Comparison of ENCODE assay signal across 11 cellular contexts in genomic region chr13:35252536-35253205, GRCh38.
DNase-seq lines count a peak whose midpoint lies in the region; ATAC-seq and TF ChIP-seq lines count a peak whose summit lies in the region.
"Had no signal": no experiment of that assay in that cellular context is flagged by ENCODE, and none has a peak within 500 bp of the region (broad histone marks: within the 10 kb centered on the region; RNA-seq: fewer than 3 reads in every experiment).

No MANE protein-coding gene starts in this region.

- H3K36me3 ChIP-seq in GM06990 (ENCODE audit: control insufficient read depth, insufficient read depth, low read length) = no peaks in the 10 kb centered on the region

- no peaks in the 10 kb centered on the region for H3K27me3 ChIP-seq in GM06990 (replicated peaks; ENCODE audit: control insufficient read depth, insufficient read depth, low read length)

- H3K4me3 ChIP-seq in GM06990 (replicated peaks; ENCODE audit: low read depth, low read length) = no peak overlapping the region

- no peak for TF ChIP-seq CTCF in GM06990 (IDR thresholded peaks at IDR 0.05; ENCODE audit: insufficient read depth, low read length, poor library complexity, severe bottlenecking)

- DNase-seq in GM06990 (ENCODE audit: extremely low read depth, insufficient read length) = peak; percentile 17
- no peak for DNase-seq in stimulated activated CD4-positive, alpha-beta T cell treated with anti-CD3 and anti-CD28 coated beads, Interleukin-2, amount 100 ng/mL, for 24 hours
- no peak for DNase-seq in germinal center (ENCODE audit: low spot score)
- no peak for DNase-seq in activated CD4-positive, alpha-beta T cell treated with anti-CD3 and anti-CD28 coated beads, Interleukin-2, amount 50 U/mL, for 4 hours
- DNase-seq in DMS153 (lab: John Stamatoyannopoulos, UW) = no peak
- DNase-seq: EL, erythroblast, NCI-H774 had no signal

- ATAC-seq in GM19372 (IDR thresholded peaks at IDR 0.05; ENCODE audit: low read depth, unreplicated experiment) (peak; percentile 96), HG02763 (IDR thresholded peaks at IDR 0.05; ENCODE audit: unreplicated experiment) (peak; percentile 92), HG03520 (IDR thresholded peaks at IDR 0.05; ENCODE audit: unreplicated experiment) (peak; percentile 93)
